Comparison of ENCODE assay signal across 8 cellular contexts in genomic region chr13:37640499-37640898, GRCh38. TPM values are rescaled to one million over a fixed set of nuclear protein-coding genes. Genes with fewer than 3 reads are reported as not detected.
DNase-seq lines count a peak whose midpoint lies in the region; ATAC-seq and TF ChIP-seq lines count a peak whose summit lies in the region.
"Had no signal": no experiment of that assay in that cellular context is flagged by ENCODE, and none has a peak within 500 bp of the region (broad histone marks: within the 10 kb centered on the region; RNA-seq: fewer than 3 reads in every experiment).

No MANE protein-coding gene starts in this region.

- H3K36me3 Mint-ChIP-seq in activated CD4-positive, alpha-beta T cell treated with anti-CD3 and anti-CD28 coated beads, Interleukin-2, amount 10 ng/mL, durations not matched to agents 7 days and 5 days (ENCODE audit: low read depth) = no peaks in the 10 kb centered on the region

- no peak overlapping the region for H2AFZ ChIP-seq in PC-3 (ENCODE audit: low read length)

- CTCF ChIA-PET in PC-3 (lab: Charles Lee) = interaction anchor here (0.7 to 1.1 kb wide), 4 partner anchors 8 to 942 kb away, joined by 4 to 7 read pairs (median 5); no protein-coding TSS in a partner anchor
- CTCF ChIA-PET in activated CD4-positive, alpha-beta T cell treated with anti-CD3 and anti-CD28 coated beads, Interleukin-2, amount 10 ng/mL, durations not matched to agents 7 days and 5 days (lab: Charles Lee) = interaction anchor here (1.3 kb wide), 1 partner anchor 25 kb away, joined by 3 read pairs; no protein-coding TSS in a partner anchor

- BruUV-seq in PC-3 (replicated peaks; lab: Mats Ljungman, UMichigan) = no TSS peak

- WGBS in esophagus muscularis mucosa = 12% methylated on average over 2 of the region's 2 CpGs

- H3K9me3 Mint-ChIP-seq in activated CD4-positive, alpha-beta T cell treated with anti-CD3 and anti-CD28 coated beads, Interleukin-2, amount 10 ng/mL, durations not matched to agents 7 days and 5 days = no peaks in the 10 kb centered on the region
- H3K9me3 Mint-ChIP-seq: dendritic cell treated with granulocyte-macrophage colony-stimulating factor and Interleukin-4, amounts not matched to agents 40 ng/mL and 50 ng/mL, for 4 days had no signal

- H3K4me1 ChIP-seq in HAP-1 (no peaks in the 10 kb centered on the region), PC-3 (ENCODE audit: insufficient read depth, low read length) (no peaks in the 10 kb centered on the region), esophagus muscularis mucosa (no peaks in the 10 kb centered on the region)

- intact Hi-C loops in PC-3 (cut with micrococcal nuclease) = loop anchor here (1.0 to 10.0 kb wide), 4 partner anchors 124 to 890 kb away; partner anchors contain the start of gene TRPC4
- intact Hi-C loops in esophagus muscularis mucosa (cut with DNase I) = no loop called here

- TF ChIP-seq EP300 in esophagus muscularis mucosa (IDR thresholded peaks at IDR 0.05) = no peak

- no peaks in the 10 kb centered on the region for H3K79me2 ChIP-seq in PC-3 (ENCODE audit: low read length)

- in situ Hi-C loops in HAP-1 (cut with MboI; ENCODE audit: low sequenced_read_pairs) = no loop called here

- no peak overlapping the region for H3K27ac Mint-ChIP-seq in activated CD4-positive, alpha-beta T cell treated with anti-CD3 and anti-CD28 coated beads, Interleukin-2, amount 10 ng/mL, durations not matched to agents 7 days and 5 days
- H3K27ac Mint-ChIP-seq: dendritic cell treated with granulocyte-macrophage colony-stimulating factor and Interleukin-4, amounts not matched to agents 40 ng/mL and 50 ng/mL, for 4 days had no signal

- H4K20me1 ChIP-seq in PC-3 (ENCODE audit: low read length) = no peaks in the 10 kb centered on the region

- H3K4me2 ChIP-seq in PC-3 (ENCODE audit: low read length) = no peak overlapping the region

- H3K36me3 ChIP-seq in HAP-1 (replicated peaks) (no peaks in the 10 kb centered on the region), PC-3 (ENCODE audit: low read depth, low read length) (no peaks in the 10 kb centered on the region), esophagus muscularis mucosa (no peaks in the 10 kb centered on the region)

- no peak overlapping the region for H3K9ac ChIP-seq in PC-3 (ENCODE audit: low read length)

- POLR2A ChIA-PET in PC-3 (lab: Charles Lee; ENCODE audit: unreplicated experiment) = no interaction called here
- POLR2A ChIA-PET in activated CD4-positive, alpha-beta T cell treated with anti-CD3 and anti-CD28 coated beads, Interleukin-2, amount 10 ng/mL, durations not matched to agents 7 days and 5 days (lab: Charles Lee) = no interaction called here

- no peaks in the 10 kb centered on the region for H3K27me3 Mint-ChIP-seq in activated CD4-positive, alpha-beta T cell treated with anti-CD3 and anti-CD28 coated beads, Interleukin-2, amount 10 ng/mL, durations not matched to agents 7 days and 5 days
- H3K27me3 Mint-ChIP-seq: dendritic cell treated with granulocyte-macrophage colony-stimulating factor and Interleukin-4, amounts not matched to agents 40 ng/mL and 50 ng/mL, for 4 days had no signal

- no peak for TF ChIP-seq POLR2A in esophagus muscularis mucosa (IDR thresholded peaks at IDR 0.05; ENCODE audit: low read depth)

- no peak overlapping the region for H3K4me3 Mint-ChIP-seq in activated CD4-positive, alpha-beta T cell treated with anti-CD3 and anti-CD28 coated beads, Interleukin-2, amount 10 ng/mL, durations not matched to agents 7 days and 5 days
- H3K4me3 Mint-ChIP-seq: dendritic cell treated with granulocyte-macrophage colony-stimulating factor and Interleukin-4, amounts not matched to agents 40 ng/mL and 50 ng/mL, for 4 days had no signal

- ATAC-seq in PC-3 (peak; percentile 80), GM18517 (IDR thresholded peaks at IDR 0.05; ENCODE audit: unreplicated experiment) (no peak)

- DNase-seq in HAP-1 (ENCODE audit: low spot score in 2 of 2) (peak; percentile 15 to 25), PC-3 (peak; percentile 58), esophagus muscularis mucosa (ENCODE audit: extremely low spot score) (no peak), smooth muscle cell of the brain vasculature (ENCODE audit: low read depth, low spot score) (peak; percentile 50), C1 segment of cervical spinal cord (lab: John Stamatoyannopoulos, UW) (no peak)
- DNase-seq in activated CD4-positive, alpha-beta T cell treated with anti-CD3 and anti-CD28 coated beads, Interleukin-2, amount 10 ng/mL, durations not matched to agents 7 days and 5 days = no peak

- no peak overlapping the region for H3K4me3 ChIP-seq in HAP-1
- no peak overlapping the region for H3K4me3 ChIP-seq in PC-3 (ENCODE audit: low read length)
- H3K4me3 ChIP-seq in esophagus muscularis mucosa = no peak overlapping the region

- H3K4me1 Mint-ChIP-seq in activated CD4-positive, alpha-beta T cell treated with anti-CD3 and anti-CD28 coated beads, Interleukin-2, amount 10 ng/mL, durations not matched to agents 7 days and 5 days = no peaks in the 10 kb centered on the region

- H3K27me3 ChIP-seq in HAP-1 (ENCODE audit: low read depth) (no peaks in the 10 kb centered on the region), PC-3 (ENCODE audit: low read length) (peaks cover 18% of the 10 kb centered on the region), esophagus muscularis mucosa (peaks cover 0 to 5% (median 0%) of the 10 kb centered on the region in 4 donors)

- no peaks in the 10 kb centered on the region for H3K9me3 ChIP-seq in HAP-1
- no peaks in the 10 kb centered on the region for H3K9me3 ChIP-seq in PC-3 (ENCODE audit: low read length)
- no peaks in the 10 kb centered on the region for H3K9me3 ChIP-seq in esophagus muscularis mucosa

- no peaks in the 10 kb centered on the region for H3F3A ChIP-seq in PC-3 (ENCODE audit: low read length, unreplicated experiment)

- TF ChIP-seq CTCF in PC-3 (conservative IDR thresholded peaks at IDR 0.05; ENCODE audit: low read depth, low read length) (peak; percentile 72), esophagus muscularis mucosa (IDR thresholded peaks at IDR 0.05) (peak in 2 of 3 experiments; percentile 18 to 21)

- no peak overlapping the region for H3K27ac ChIP-seq in PC-3 (ENCODE audit: low read length)
- H3K27ac ChIP-seq in esophagus muscularis mucosa (replicated peaks in 1 of 4) = no peak overlapping the region

- no peaks in the 10 kb centered on the region for H3K9me2 ChIP-seq in PC-3 (replicated peaks; ENCODE audit: low read length)

RNA-seq across cellular contexts. Expression of gene POSTN, which starts 41.9 kb away (rescaled TPM):
- total RNA-seq in PC-3 (2014; rRNA removed) (not detected in 2 replicates), esophagus muscularis mucosa (10 to 100 TPM; 21.6 to 81.7 (median 50.2) TPM)
- total RNA-seq in activated CD4-positive, alpha-beta T cell treated with anti-CD3 and anti-CD28 coated beads, Interleukin-2, amount 10 ng/mL, durations not matched to agents 7 days and 5 days = not detected

Comparison
In these comparisons a context has a peak if more than half of its experiments do, and no peak if none do; other contexts are left out.
1. DNase-seq: peak in HAP-1 (2 of 2), PC-3 (single experiment) and smooth muscle cell of the brain vasculature (single experiment); none in esophagus muscularis mucosa (single experiment), C1 segment of cervical spinal cord (0 of 14) and activated CD4-positive, alpha-beta T cell treated with anti-CD3 and anti-CD28 coated beads, Interleukin-2, amount 10 ng/mL, durations not matched to agents 7 days and 5 days (single experiment).
2. RNA of gene POSTN, which starts 41.9 kb away (total RNA-seq): 21.6 to 81.7 TPM in esophagus muscularis mucosa; not detected in PC-3 and not detected in activated CD4-positive, alpha-beta T cell treated with anti-CD3 and anti-CD28 coated beads, Interleukin-2, amount 10 ng/mL, durations not matched to agents 7 days and 5 days; every median in the first group is over 10 times any median in the second.